ENCODE assay signal across 9 cellular contexts in genomic region chr5:177378884-177379883, GRCh38. TPM values are rescaled to one million over a fixed set of nuclear protein-coding genes. Genes with fewer than 3 reads are reported as not detected.
DNase-seq lines count a peak whose midpoint lies in the region; ATAC-seq and TF ChIP-seq lines count a peak whose summit lies in the region.
"Had no signal": no experiment of that assay in that cellular context is flagged by ENCODE, and none has a peak within 500 bp of the region (broad histone marks: within the 10 kb centered on the region; RNA-seq: fewer than 3 reads in every experiment).

No MANE protein-coding gene starts in this region.

- TF ChIP-seq CTCF in mucosa of descending colon (IDR thresholded peaks at IDR 0.05): no peak

- no peaks in the 10 kb centered on the region for H3K36me3 ChIP-seq in mucosa of descending colon (ENCODE audit: low read depth)

- no peaks in the 10 kb centered on the region for H3K36me3 Mint-ChIP-seq in activated T-cell treated with anti-CD3 and anti-CD28 coated beads, Interleukin-2, amount 50 U/mL, for 72 hours (ENCODE audit: insufficient read depth in 2 of 2)

- intact Hi-C loops in mucosa of descending colon (cut with DNase I, micrococcal nuclease): no loop called here

- peak overlapping the region; percentile 87 for H3K27ac Mint-ChIP-seq in activated T-cell treated with anti-CD3 and anti-CD28 coated beads, Interleukin-2, amount 50 U/mL, for 72 hours
- H3K27ac Mint-ChIP-seq: stimulated activated naive CD8-positive, alpha-beta T cell treated with anti-CD3 and anti-CD28 coated beads, Interleukin-15, Interleukin-2, amounts not matched to agents 100 ng/mL and 50 ng/mL, for 24 hours had no signal

- no peak overlapping the region for H3K4me3 ChIP-seq in mucosa of descending colon

- peaks cover 35% of the 10 kb centered on the region for H3K4me1 Mint-ChIP-seq in activated T-cell treated with anti-CD3 and anti-CD28 coated beads, Interleukin-2, amount 50 U/mL, for 72 hours (ENCODE audit: low read depth)

- H3K27me3 Mint-ChIP-seq in activated T-cell treated with anti-CD3 and anti-CD28 coated beads, Interleukin-2, amount 50 U/mL, for 72 hours (ENCODE audit: low read depth): no peaks in the 10 kb centered on the region
- H3K27me3 Mint-ChIP-seq: stimulated activated naive CD8-positive, alpha-beta T cell treated with anti-CD3 and anti-CD28 coated beads, Interleukin-15, Interleukin-2, amounts not matched to agents 100 ng/mL and 50 ng/mL, for 24 hours had no signal

- peak overlapping the region; percentile 38 to 45 for H3K4me3 Mint-ChIP-seq in activated T-cell treated with anti-CD3 and anti-CD28 coated beads, Interleukin-2, amount 50 U/mL, for 72 hours
- H3K4me3 Mint-ChIP-seq: stimulated activated naive CD8-positive, alpha-beta T cell treated with anti-CD3 and anti-CD28 coated beads, Interleukin-15, Interleukin-2, amounts not matched to agents 100 ng/mL and 50 ng/mL, for 24 hours had no signal

- H3K4me1 ChIP-seq in mucosa of descending colon (ENCODE audit: low read depth): no peaks in the 10 kb centered on the region

- H3K9me3 ChIP-seq in mucosa of descending colon: no peaks in the 10 kb centered on the region

- H3K9me3 Mint-ChIP-seq in activated T-cell treated with anti-CD3 and anti-CD28 coated beads, Interleukin-2, amount 50 U/mL, for 72 hours: no peaks in the 10 kb centered on the region
- H3K9me3 Mint-ChIP-seq: stimulated activated naive CD8-positive, alpha-beta T cell treated with anti-CD3 and anti-CD28 coated beads, Interleukin-15, Interleukin-2, amounts not matched to agents 100 ng/mL and 50 ng/mL, for 24 hours had no signal

- ATAC-seq in GM18861 (IDR thresholded peaks at IDR 0.05; ENCODE audit: unreplicated experiment) (peak; percentile 65), HG03135 (IDR thresholded peaks at IDR 0.05; ENCODE audit: unreplicated experiment) (peak; percentile 53), mucosa of descending colon (peak; percentile 38), GM19035 (IDR thresholded peaks at IDR 0.05; ENCODE audit: unreplicated experiment) (no peak)
- peak; percentile 92 to 99 for ATAC-seq in activated T-cell treated with anti-CD3 and anti-CD28 coated beads, Interleukin-2, amount 50 U/mL, for 72 hours (replicated peaks in 1 of 2)

- peak; percentile 43 to 54 for DNase-seq in activated T-cell treated with anti-CD3 and anti-CD28 coated beads, Interleukin-2, amount 50 U/mL, for 72 hours
- DNase-seq in mucosa of descending colon (no peak), NOMO-1 (lab: John Stamatoyannopoulos, UW; ENCODE audit: unreplicated experiment in 2 of 2) (no peak), KG1 (lab: John Stamatoyannopoulos, UW) (no peak), NAMALWA (ENCODE audit: low spot score) (no peak)

RNA-seq across cellular contexts. Expression of gene SLC34A1, which starts 5.0 kb away (rescaled TPM):
- total RNA-seq in activated T-cell treated with anti-CD3 and anti-CD28 coated beads, Interleukin-2, amount 50 U/mL, for 72 hours: under 1 TPM; 0.19 to 0.21 TPM
- not detected for total RNA-seq in mucosa of descending colon

RNA-seq across cellular contexts. Expression of gene PFN3, which starts 21.3 kb away (rescaled TPM):
- not detected for total RNA-seq in activated T-cell treated with anti-CD3 and anti-CD28 coated beads, Interleukin-2, amount 50 U/mL, for 72 hours
- total RNA-seq in mucosa of descending colon: not detected

RNA-seq across cellular contexts. Expression of gene RGS14, which starts 21.5 kb away (rescaled TPM):
- 10 to 100 TPM; 41.3 to 50.8 TPM for total RNA-seq in activated T-cell treated with anti-CD3 and anti-CD28 coated beads, Interleukin-2, amount 50 U/mL, for 72 hours
- total RNA-seq in mucosa of descending colon: 10 to 100 TPM; 11.1 to 15.2 (median 11.7) TPM

RNA-seq across cellular contexts. Expression of gene LMAN2, which starts 27.7 kb away (rescaled TPM):
- 100 to 1,000 TPM; 115 to 124 TPM for total RNA-seq in activated T-cell treated with anti-CD3 and anti-CD28 coated beads, Interleukin-2, amount 50 U/mL, for 72 hours
- 100 to 1,000 TPM in 2 of 3 donors, 10 to 100 TPM in 1; 91.9 to 150 (median 139) TPM for total RNA-seq in mucosa of descending colon

RNA-seq across cellular contexts. Expression of gene F12, which starts 30.2 kb away (rescaled TPM):
- 1 to 10 TPM; 6.5 to 6.7 TPM for total RNA-seq in activated T-cell treated with anti-CD3 and anti-CD28 coated beads, Interleukin-2, amount 50 U/mL, for 72 hours
- 1 to 10 TPM; 3.0 to 9.2 (median 7.0) TPM for total RNA-seq in mucosa of descending colon

Comparison
In these comparisons a context has a peak if more than half of its experiments do, and no peak if none do; other contexts are left out.
1. DNase-seq: peak in activated T-cell treated with anti-CD3 and anti-CD28 coated beads, Interleukin-2, amount 50 U/mL, for 72 hours (2 of 2); none in mucosa of descending colon (0 of 3), NOMO-1 (0 of 2), KG1 (single experiment) and NAMALWA (single experiment).